ENCODE assay signal across 15 cellular contexts in the genomic region with DNA sequence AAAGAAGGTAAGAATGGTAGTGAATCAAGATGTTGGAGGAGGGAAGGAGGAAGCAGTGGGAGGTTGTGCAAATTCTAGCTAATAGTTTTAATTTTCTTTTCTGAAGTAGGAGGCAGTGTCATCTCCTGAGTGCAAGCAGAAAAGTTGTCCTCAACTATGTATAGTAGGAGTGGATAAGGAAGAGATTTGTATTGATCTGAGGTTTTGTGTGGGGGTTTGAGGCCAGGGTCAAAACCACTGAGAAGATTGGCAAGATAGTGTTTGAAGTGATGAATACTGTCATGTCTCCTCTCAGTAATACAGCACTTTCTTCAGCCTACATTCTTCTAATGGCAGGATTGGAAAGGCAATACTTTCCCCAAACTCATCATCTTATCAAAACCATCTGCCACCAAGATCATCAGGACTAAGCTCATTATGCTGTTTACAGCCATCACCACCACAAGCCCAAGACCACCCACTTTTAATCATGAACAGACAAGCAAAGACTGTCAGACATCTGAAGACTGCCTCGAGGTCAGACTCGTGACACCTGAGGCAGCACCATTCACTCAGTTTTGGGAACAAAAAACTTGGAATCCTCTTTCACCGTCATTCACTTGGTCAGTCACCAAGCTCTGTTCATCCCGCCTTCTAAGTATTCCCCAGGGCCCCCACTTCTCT. TPM values are rescaled to one million over a fixed set of nuclear protein-coding genes. Genes with fewer than 3 reads are reported as not detected.
A peak's percentile ranks its signal among the peaks of the same experiment; 100 is the strongest.
DNase-seq lines count a peak whose midpoint lies in the region; ATAC-seq and TF ChIP-seq lines count a peak whose summit lies in the region.
"Had no signal": no experiment of that assay in that cellular context is flagged by ENCODE, and none has a peak within 500 bp of the region (broad histone marks: within the 10 kb centered on the region; RNA-seq: fewer than 3 reads in every experiment).

No MANE protein-coding gene starts in this region.

- POLR2A ChIA-PET in RWPE1 (lab: Yijun Ruan, JAX; ENCODE audit: low non-redundant PET) = no interaction called here

- in situ Hi-C loops in GM23248 (cut with MboI) = no loop called here

- peaks cover 24% of the 10 kb centered on the region for H3K36me3 Mint-ChIP-seq in activated T-helper 17 cell treated with anti-CD3 and anti-CD28 coated beads, Interleukin-2, amount 50 U/mL, for 72 hours (ENCODE audit: low read depth)

- intact Hi-C loops in psoas muscle (cut with DNase I) = loop anchor here in 1 of 2 donors (10.0 kb wide), 3 partner anchors 200 to 650 kb away; a partner anchor contains a TSS

- CTCF ChIA-PET in RWPE1 (lab: Yijun Ruan, JAX) = interaction anchor here (0.7 kb wide), 1 partner anchor 126 kb away, joined by 3 read pairs; no protein-coding TSS in a partner anchor

- H3K9me3 ChIP-seq in GM23248 (ENCODE audit: low read depth) (no peaks in the 10 kb centered on the region), psoas muscle (no peaks in the 10 kb centered on the region)
- H3K9me3 ChIP-seq: colonic mucosa, vagina had no signal

- H3K36me3 ChIP-seq in GM23248 (ENCODE audit: low read depth) = no peaks in the 10 kb centered on the region
- H3K36me3 ChIP-seq in psoas muscle (ENCODE audit: insufficient read depth in 1 of 2, low read depth in 1 of 2) = no peaks in the 10 kb centered on the region
- H3K36me3 ChIP-seq: colonic mucosa, vagina had no signal

- no peak overlapping the region for H3K9ac ChIP-seq in GM23248
- H3K9ac ChIP-seq: parathyroid adenoma had no signal

- peak; percentile 25 to 46 for DNase-seq in activated CD4-positive, alpha-beta T cell treated with anti-CD3 and anti-CD28 coated beads, Interleukin-2, amount 50 U/mL, for 48 hours
- DNase-seq in activated CD4-positive, alpha-beta T cell treated with anti-CD3 and anti-CD28 coated beads for 4 hours = no peak
- DNase-seq in GM23248 (peak; percentile 4), psoas muscle (no peak), RWPE1 (ENCODE audit: low spot score) (no peak), coronary artery (ENCODE audit: low spot score) (no peak)
- DNase-seq: activated CD4-positive, CD25-positive, alpha-beta regulatory T cell; colonic mucosa; head of caudate nucleus; NCI-H1436 had no signal

- H3K4me1 Mint-ChIP-seq in activated T-helper 17 cell treated with anti-CD3 and anti-CD28 coated beads, Interleukin-2, amount 50 U/mL, for 72 hours = peaks cover 23% of the 10 kb centered on the region

- no peak overlapping the region for H3K4me3 ChIP-seq in GM23248
- peak overlapping the region; percentile 92 for H3K4me3 ChIP-seq in psoas muscle
- no peak overlapping the region for H3K4me3 ChIP-seq in coronary artery
- H3K4me3 ChIP-seq: vagina had no signal

- H2AFZ ChIP-seq in GM23248 = no peak overlapping the region

- TF ChIP-seq CTCF in psoas muscle (IDR thresholded peaks at IDR 0.05) (no peak), RWPE1 (conservative IDR thresholded peaks at IDR 0.05; ENCODE audit: low read depth) (no peak), coronary artery (IDR thresholded peaks at IDR 0.05) (no peak)

- WGBS in GM23248 (ENCODE audit: low coverage in 1 of 2, low lambda C conversion rate in 2 of 2, missing lambda C conversion rate in 2 of 2), 2 experiments = 77 to 80% methylated on average over 4 of the region's 4 CpGs
- 93 to 98% (median 96%) methylated on average over 4 of the region's 4 CpGs for WGBS in psoas muscle, 3 donors

- H3K9me3 Mint-ChIP-seq in activated T-helper 17 cell treated with anti-CD3 and anti-CD28 coated beads, Interleukin-2, amount 50 U/mL, for 72 hours = no peaks in the 10 kb centered on the region

- no peaks in the 10 kb centered on the region for H3K27me3 ChIP-seq in GM23248 (replicated peaks; ENCODE audit: insufficient read depth)
- no peaks in the 10 kb centered on the region for H3K27me3 ChIP-seq in psoas muscle (ENCODE audit: insufficient read depth in 3 of 3, low read length in 2 of 3)
- H3K27me3 ChIP-seq: colonic mucosa, vagina had no signal

- H3K4me1 ChIP-seq in GM23248 (ENCODE audit: insufficient read depth) (peaks cover 28% of the 10 kb centered on the region), psoas muscle (peaks cover 30% of the 10 kb centered on the region)
- H3K4me1 ChIP-seq: colonic mucosa had no signal

- peaks cover 38% of the 10 kb centered on the region for H3F3A ChIP-seq in GM23248 (ENCODE audit: insufficient read depth)

- H3K27ac ChIP-seq in GM23248 = no peak overlapping the region
- H3K27ac ChIP-seq in psoas muscle = peak overlapping the region; percentile 97
- H3K27ac ChIP-seq in RWPE1 = no peak overlapping the region
- no peak overlapping the region for H3K27ac ChIP-seq in coronary artery
- H3K27ac ChIP-seq: vagina had no signal

- H4K20me1 ChIP-seq in GM23248 (ENCODE audit: insufficient read depth) = no peaks in the 10 kb centered on the region

- peaks cover 26% of the 10 kb centered on the region for H3K79me2 ChIP-seq in GM23248 (ENCODE audit: insufficient read depth)

- no peak overlapping the region for H3K27ac Mint-ChIP-seq in activated T-helper 17 cell treated with anti-CD3 and anti-CD28 coated beads, Interleukin-2, amount 50 U/mL, for 72 hours

- H3K9me2 ChIP-seq in GM23248 (ENCODE audit: insufficient read depth) = no peaks in the 10 kb centered on the region

- no peaks in the 10 kb centered on the region for H3K27me3 Mint-ChIP-seq in activated T-helper 17 cell treated with anti-CD3 and anti-CD28 coated beads, Interleukin-2, amount 50 U/mL, for 72 hours

- H3K4me3 Mint-ChIP-seq in activated T-helper 17 cell treated with anti-CD3 and anti-CD28 coated beads, Interleukin-2, amount 50 U/mL, for 72 hours = no peak overlapping the region

- ATAC-seq in activated T-helper 17 cell treated with anti-CD3 and anti-CD28 coated beads, Interleukin-2, amount 50 U/mL, for 72 hours (replicated peaks) = peak; percentile 27
- ATAC-seq in psoas muscle (no peak), GM19397 (IDR thresholded peaks at IDR 0.05; ENCODE audit: unreplicated experiment) (no peak)

- H3K4me2 ChIP-seq in GM23248 (ENCODE audit: unreplicated experiment) = no peak overlapping the region

RNA-seq across cellular contexts. Expression of a gene that starts 1.5 kb away (rescaled TPM):
- total RNA-seq in GM23248 (2014; rRNA removed; shearing (Covaris generic)) = 29.7 and 47.8 TPM in 2 replicates
- polyA plus RNA-seq in GM23248 (2016; fragmentation: Nextera tagmentation; extraction: Ambion mirVana) (12.4 and 13.3 TPM in 2 replicates), psoas muscle (100 to 1,000 TPM in 1 of 3 donors, 10 to 100 TPM in 2; 65.2 to 192 (median 76.3) TPM)
- total RNA-seq in activated T-helper 17 cell treated with anti-CD3 and anti-CD28 coated beads, Interleukin-2, amount 50 U/mL, for 72 hours = 10 to 100 TPM; 24.9 to 47.7 TPM
- 100 to 1,000 TPM in 2 of 4 donors, 10 to 100 TPM in 2; 65.5 to 219 (median 105) TPM for total RNA-seq in psoas muscle

RNA-seq across cellular contexts. Expression of a gene that starts 29.5 kb away (rescaled TPM):
- not detected in 2 replicates for total RNA-seq in GM23248 (2014; rRNA removed; shearing (Covaris generic))
- polyA plus RNA-seq in GM23248 (2016; fragmentation: Nextera tagmentation; extraction: Ambion mirVana) = not detected in 2 replicates
- total RNA-seq in activated T-helper 17 cell treated with anti-CD3 and anti-CD28 coated beads, Interleukin-2, amount 50 U/mL, for 72 hours = under 1 TPM; 0.11 to 0.13 TPM
- 1 to 10 TPM; 1.9 to 6.3 (median 3.0) TPM for total RNA-seq in psoas muscle
- polyA plus RNA-seq in psoas muscle = 1 to 10 TPM in 2 of 3 donors, under 1 TPM in 1; 0.29 to 1.7 (median 1.7) TPM
- total RNA-seq: OCI-LY7 had no signal

Comparison
In these comparisons a context has a peak if more than half of its experiments do, and no peak if none do; other contexts are left out.
1. DNase-seq: peak in activated CD4-positive, alpha-beta T cell treated with anti-CD3 and anti-CD28 coated beads, Interleukin-2, amount 50 U/mL, for 48 hours (2 of 2) and GM23248 (single experiment); none in activated CD4-positive, alpha-beta T cell treated with anti-CD3 and anti-CD28 coated beads for 4 hours (0 of 2), psoas muscle (0 of 2), RWPE1 (single experiment) and coronary artery (single experiment).